Comparison of ENCODE assay signal across 12 cellular contexts in genomic region chr2:160419776-160420521, GRCh38.
DNase-seq lines count a peak whose midpoint lies in the region; ATAC-seq, FAIRE-seq and TF ChIP-seq lines count a peak whose summit lies in the region.
"Had no signal": no experiment of that assay in that cellular context is flagged by ENCODE, and none has a peak within 500 bp of the region (broad histone marks: within the 10 kb centered on the region; RNA-seq: fewer than 3 reads in every experiment).

No MANE protein-coding gene starts in this region.

- H3K4me1 ChIP-seq in BLaER1 (peaks cover 15% of the 10 kb centered on the region), endothelial cell of umbilical vein (ENCODE audit: control insufficient read depth, extremely low read depth, insufficient read depth, low read length) (peaks cover 51% of the 10 kb centered on the region)

- H3K4me3 ChIP-seq in BLaER1 (no peak overlapping the region), endothelial cell of umbilical vein (replicated peaks in 1 of 3; ENCODE audit: insufficient read depth in 1 of 3, low read depth in 1 of 3, low read length in 3 of 3) (no peak overlapping the region)

- H3K27ac ChIP-seq in BLaER1 (no peak overlapping the region), KOPT-K1 (ENCODE audit: low read depth, low read length, poor library complexity, severe bottlenecking) (peak overlapping the region; percentile 55), endothelial cell of umbilical vein (ENCODE audit: insufficient read depth, low read depth, low read length) (peak overlapping the region; percentile 97)

- TF ChIP-seq POLR2A in endothelial cell of umbilical vein (IDR thresholded peaks at IDR 0.05; ENCODE audit: low read depth, low read length) = no peak

- POLR2A ChIA-PET in endothelial cell of umbilical vein (lab: Charles Lee) = interaction anchor here (0.9 kb wide), 1 partner anchor 9 kb away, joined by 3 read pairs; no protein-coding TSS in a partner anchor

- dilution Hi-C loops in endothelial cell of umbilical vein (cut with MboI; ENCODE audit: extremely low pct_ligation_motif_present, low sequenced_read_pairs) = no loop called here

- peak overlapping the region; percentile 1 to 9 (median 6) for H3K27ac Mint-ChIP-seq in nephron

- H3K27me3 ChIP-seq in BLaER1 (no peaks in the 10 kb centered on the region), endothelial cell of umbilical vein (ENCODE audit: control insufficient read depth in 2 of 2, insufficient read depth in 2 of 2, low read length in 2 of 2) (no peaks in the 10 kb centered on the region)

- intact Hi-C loops in endothelial cell of umbilical vein (cut with micrococcal nuclease) = loop anchor here (1.0 to 10.0 kb wide), 5 partner anchors 8 to 655 kb away; partner anchors contain the start of gene RBMS1

- no peaks in the 10 kb centered on the region for H3K27me3 Mint-ChIP-seq in nephron (ENCODE audit: low read depth)

- CTCF ChIA-PET in endothelial cell of umbilical vein (lab: Charles Lee) = interaction anchor here (0.9 to 2.7 kb wide), 7 partner anchors 9 to 574 kb away, joined by 3 to 31 read pairs (median 3); no protein-coding TSS in a partner anchor

- H2AFZ ChIP-seq in endothelial cell of umbilical vein (ENCODE audit: low read depth, low read length) = no peak overlapping the region

- peaks cover 3% of the 10 kb centered on the region for H3K9me1 ChIP-seq in endothelial cell of umbilical vein (replicated peaks; ENCODE audit: control insufficient read depth, extremely low read depth, insufficient read depth, low read length)

- H3K79me2 ChIP-seq in endothelial cell of umbilical vein (ENCODE audit: control insufficient read depth, insufficient read depth, low read length) = peaks cover 54% of the 10 kb centered on the region

- peak overlapping the region; percentile 9; the same call in 1 of the 2 replicates for H3K4me2 ChIP-seq in BLaER1
- peak overlapping the region; percentile 92 for H3K4me2 ChIP-seq in endothelial cell of umbilical vein (ENCODE audit: insufficient read depth, low read length)

- DNase-seq in endothelial cell of umbilical vein (ENCODE audit: low read depth, low spot score) (peak; percentile 49), Ammon's horn (ENCODE audit: low spot score) (no peak), iPS-NIHi7 (ENCODE audit: extremely low spot score) (no peak)
- DNase-seq: activated naive CD4-positive, alpha-beta T cell treated with anti-CD3 and anti-CD28 coated beads, Interleukin-2, amount 50 U/mL, for 16 hours; NK-92 treated with Interleukin-12 subunit alpha and Interleukin-12 subunit beta, amount 100 ng/mL, for 24 hours; retina; stimulated activated CD8-positive, alpha-beta memory T cell treated with anti-CD3 and anti-CD28 coated beads, Interleukin-4, amount 100 ng/mL, for 48 hours had no signal

- TF ChIP-seq CTCF in endothelial cell of umbilical vein (IDR thresholded peaks at IDR 0.05; ENCODE audit: extremely low read depth in 1 of 2, insufficient read depth in 1 of 2, low read depth in 1 of 2, low read length in 2 of 2) = no peak
- no peak for TF ChIP-seq CTCF in nephron (IDR thresholded peaks at IDR 0.05; ENCODE audit: unreplicated experiment in 3 of 3)

- ATAC-seq in GM18909 (IDR thresholded peaks at IDR 0.05; ENCODE audit: poor library complexity, unreplicated experiment) = no peak
- ATAC-seq in GM18520 (IDR thresholded peaks at IDR 0.05; ENCODE audit: unreplicated experiment) = no peak

- H3K36me3 Mint-ChIP-seq in nephron (ENCODE audit: low read depth) = peaks cover 27% of the 10 kb centered on the region

- no TSS peak for BruUV-seq in endothelial cell of umbilical vein (replicated peaks; lab: Mats Ljungman, UMichigan)

- H3K36me3 ChIP-seq in BLaER1 (no peaks in the 10 kb centered on the region), KOPT-K1 (ENCODE audit: insufficient read depth, low read length) (no peaks in the 10 kb centered on the region), endothelial cell of umbilical vein (ENCODE audit: control insufficient read depth in 2 of 2, extremely low read depth in 1 of 2, insufficient read depth in 2 of 2, low read length in 2 of 2) (no peaks in the 10 kb centered on the region)

- peak; percentile 37 for FAIRE-seq in endothelial cell of umbilical vein (lab: Jason Lieb, UNC)

- no peak overlapping the region for H3K4me3 Mint-ChIP-seq in nephron

- H3K9ac ChIP-seq in BLaER1 = no peak overlapping the region
- H3K9ac ChIP-seq in endothelial cell of umbilical vein (replicated peaks; ENCODE audit: extremely low read depth, insufficient read depth, low read length) = peak overlapping the region; percentile 92

- no peaks in the 10 kb centered on the region for H3K9me3 Mint-ChIP-seq in nephron

- peaks cover 42% of the 10 kb centered on the region for H3K4me1 Mint-ChIP-seq in nephron

- no peaks in the 10 kb centered on the region for H4K20me1 ChIP-seq in BLaER1
- H4K20me1 ChIP-seq in endothelial cell of umbilical vein (replicated peaks; ENCODE audit: control insufficient read depth, extremely low read depth, insufficient read depth, low read length) = no peaks in the 10 kb centered on the region

- no peaks in the 10 kb centered on the region for H3K9me3 ChIP-seq in BLaER1
- no peaks in the 10 kb centered on the region for H3K9me3 ChIP-seq in KOPT-K1 (ENCODE audit: insufficient read depth, low read length, poor library complexity, severe bottlenecking)
- no peaks in the 10 kb centered on the region for H3K9me3 ChIP-seq in endothelial cell of umbilical vein (replicated peaks; ENCODE audit: control insufficient read depth, insufficient read depth, low read length)

TF ChIP-seq in endothelial cell of umbilical vein, 7 proteins besides CTCF, POLR2A, EP300 and RAD21:
- TF ChIP-seq FOS (IDR thresholded peaks at IDR 0.05; ENCODE audit: borderline replicate concordance, insufficient read depth, low read length) (no peak), JUN (IDR thresholded peaks at IDR 0.05; ENCODE audit: borderline replicate concordance, insufficient read depth, insufficient read length, low read depth) (no peak), POLR2AphosphoS5 (IDR thresholded peaks at IDR 0.05; ENCODE audit: insufficient read depth, low read depth, low read length) (no peak), MAX (IDR thresholded peaks at IDR 0.05; ENCODE audit: insufficient read depth, insufficient read length) (no peak), EZH2 (IDR thresholded peaks at IDR 0.05; ENCODE audit: borderline replicate concordance, low read depth, low read length, severe bottlenecking) (no peak), GATA2 (IDR thresholded peaks at IDR 0.05; ENCODE audit: insufficient read depth, insufficient read length, low read depth, low read length) (no peak)
